ENCODE assay signal across 8 cellular contexts in genomic region chr4:77570508-77571214, GRCh38. TPM values are rescaled to one million over a fixed set of nuclear protein-coding genes. Genes with fewer than 3 reads are reported as not detected.
"Had no signal": no experiment of that assay in that cellular context is flagged by ENCODE, and none has a peak within 500 bp of the region (broad histone marks: within the 10 kb centered on the region; RNA-seq: fewer than 3 reads in every experiment).

No MANE protein-coding gene starts in this region.

RNA-seq across cellular contexts. Expression of gene CXCL13, which starts 35.0 kb away (rescaled TPM):
- total RNA-seq: activated CD4-positive, alpha-beta memory T cell treated with anti-CD3 and anti-CD28 coated beads, Interleukin-2, amount 10 ng/mL, durations not matched to agents 7 days and 5 days; activated CD4-positive, alpha-beta T cell treated with anti-CD3 and anti-CD28 coated beads, Interleukin-2, amount 10 ng/mL, durations not matched to agents 7 days and 5 days; activated CD8-positive, alpha-beta memory T cell treated with anti-CD3 and anti-CD28 coated beads, Interleukin-2, amount 10 ng/mL, durations not matched to agents 7 days and 5 days; activated CD8-positive, alpha-beta T cell treated with anti-CD3 and anti-CD28 coated beads, Interleukin-2, amount 10 ng/mL, durations not matched to agents 7 days and 5 days; T-helper 1 cell treated with Interleukin-12 subunit alpha and Interleukin-12 subunit beta and Interleukin-4 antibody, amounts not matched to agents 30 ng/mL and 1 ng/mL, for 36 hours; T-helper 17 cell; T-helper 2 cell treated with Interferon-gamma antibody and Interleukin-4, amounts not matched to agents 100 ng/mL and 5 ng/mL, for 36 hours; WTC11 had no signal
